23 cellular contexts compared by ENCODE assay signal in genomic region chr5:56550227-56550626, GRCh38.
DNase-seq lines count a peak whose midpoint lies in the region; ATAC-seq and TF ChIP-seq lines count a peak whose summit lies in the region.
"Had no signal": no experiment of that assay in that cellular context is flagged by ENCODE, and none has a peak within 500 bp of the region (broad histone marks: within the 10 kb centered on the region; RNA-seq: fewer than 3 reads in every experiment).

No MANE protein-coding gene starts in this region.

- H3K9me3 Mint-ChIP-seq in effector memory CD8-positive, alpha-beta T cell, result no peaks in the 10 kb centered on the region
- H3K9me3 Mint-ChIP-seq: CD4-positive, alpha-beta T cell; CD8-positive, alpha-beta memory T cell had no signal

- no peak overlapping the region for H4K5ac ChIP-seq in mesendoderm (ENCODE audit: low read length)

- no peaks in the 10 kb centered on the region for H3K36me3 ChIP-seq in BLaER1 treated with 17β-estradiol and CSF1 and Interleukin-3, amounts not matched to agents 10 nM and 100 nM
- no peaks in the 10 kb centered on the region for H3K36me3 ChIP-seq in neutrophil
- H3K36me3 ChIP-seq in mesendoderm (ENCODE audit: control insufficient read depth, insufficient read depth, low read length), result no peaks in the 10 kb centered on the region
- H3K36me3 ChIP-seq: BE2C had no signal

- no peaks in the 10 kb centered on the region for H3K27me3 ChIP-seq in BLaER1 treated with 17β-estradiol and CSF1 and Interleukin-3, amounts not matched to agents 10 nM and 100 nM
- no peaks in the 10 kb centered on the region for H3K27me3 ChIP-seq in neutrophil
- H3K27me3 ChIP-seq in mesendoderm (ENCODE audit: insufficient read depth, low read length, poor library complexity), result no peaks in the 10 kb centered on the region
- H3K27me3 ChIP-seq: BE2C had no signal

- DNase-seq in CD1c-positive myeloid dendritic cell (ENCODE audit: extremely low spot score) (peak; percentile 26), left lobe of liver (ENCODE audit: low spot score) (no peak), lower leg skin (ENCODE audit: low spot score in 2 of 2) (no peak), mesendoderm (no peak)
- no peak for DNase-seq in effector memory CD8-positive, alpha-beta T cell
- DNase-seq in activated T-cell treated with anti-CD3 and anti-CD28 coated beads, Interleukin-2, amount 50 U/mL, for 1 hour, result no peak
- DNase-seq: 8988T; ACHN; BE2C; C1 segment of cervical spinal cord; CD4-positive, alpha-beta T cell; CD8-positive, alpha-beta memory T cell; DMS 273 treated with DMSO at 0.1 percent for 48 hours; DMS79; EL; GDM1; GM23248; H7; HCEC 1CT had no signal

- H3K18ac ChIP-seq in mesendoderm (ENCODE audit: low read length), result no peak overlapping the region

- TF ChIP-seq CTCF in neutrophil (IDR thresholded peaks at IDR 0.05), result no peak
- TF ChIP-seq CTCF in lower leg skin (IDR thresholded peaks at IDR 0.05), result no peak

- H3K4ac ChIP-seq in mesendoderm (ENCODE audit: low read depth, low read length), result no peak overlapping the region

- H2BK5ac ChIP-seq in mesendoderm (ENCODE audit: low read length), result no peak overlapping the region

- H3K79me2 ChIP-seq in mesendoderm (ENCODE audit: control insufficient read depth, insufficient read depth, low read length), result no peaks in the 10 kb centered on the region

- intact Hi-C loops in lower leg skin (cut with DNase I; ENCODE audit: low total_unique reads), result no loop called here

- no peaks in the 10 kb centered on the region for H3K27me3 Mint-ChIP-seq in effector memory CD8-positive, alpha-beta T cell
- H3K27me3 Mint-ChIP-seq: CD4-positive, alpha-beta T cell had no signal

- H3K27ac Mint-ChIP-seq in effector memory CD8-positive, alpha-beta T cell, result no peak overlapping the region
- H3K27ac Mint-ChIP-seq: CD4-positive, alpha-beta T cell; CD8-positive, alpha-beta memory T cell had no signal

- H2BK15ac ChIP-seq in mesendoderm (replicated peaks; ENCODE audit: low read depth), result no peak overlapping the region

- no peak overlapping the region for H3K4me3 ChIP-seq in BLaER1 treated with 17β-estradiol and CSF1 and Interleukin-3, amounts not matched to agents 10 nM and 100 nM
- no peak overlapping the region for H3K4me3 ChIP-seq in neutrophil (ENCODE audit: low read depth in 1 of 2, low read length in 1 of 2)
- H3K4me3 ChIP-seq in lower leg skin (ENCODE audit: low read depth, poor library complexity, severe bottlenecking), result no peak overlapping the region
- H3K4me3 ChIP-seq in mesendoderm (ENCODE audit: low read length), result no peak overlapping the region
- H3K4me3 ChIP-seq: A549, GM12878, GM23248 had no signal

- peak; percentile 29 for ATAC-seq in left lobe of liver
- no peak for ATAC-seq in effector memory CD8-positive, alpha-beta T cell (replicated peaks)
- ATAC-seq: A549, GM12878 had no signal

- H3K4me1 ChIP-seq in BLaER1 treated with 17β-estradiol and CSF1 and Interleukin-3, amounts not matched to agents 10 nM and 100 nM, result peaks cover 14 to 18% (median 16%) of the 10 kb centered on the region in 10 experiments; a peak in 19 of 20 replicates
- H3K4me1 ChIP-seq in neutrophil (ENCODE audit: control insufficient read depth in 1 of 2, insufficient read depth in 1 of 2, low read depth in 1 of 2, low read length in 1 of 2) (peaks cover 26 to 28% of the 10 kb centered on the region in 2 experiments), mesendoderm (ENCODE audit: control insufficient read depth, low read depth, low read length) (no peaks in the 10 kb centered on the region)
- H3K4me1 ChIP-seq: A549, BE2C had no signal

- WGBS in lower leg skin, 2 donors, result 57 to 60% methylated on average over 2 of the region's 2 CpGs
- no CpG with 5 or more reads among the region's 2 CpGs for WGBS in mesendoderm (ENCODE audit: extremely low coverage, insufficient coverage, low lambda C conversion rate)

- no peak overlapping the region for H3K56ac ChIP-seq in mesendoderm (ENCODE audit: low read length)

- H3K27ac ChIP-seq in BLaER1 treated with 17β-estradiol and CSF1 and Interleukin-3, amounts not matched to agents 10 nM and 100 nM, result no peak overlapping the region
- H3K27ac ChIP-seq in neutrophil, result peak overlapping the region; percentile 46
- no peak overlapping the region for H3K27ac ChIP-seq in mesendoderm (ENCODE audit: low read depth, low read length)
- H3K27ac ChIP-seq: A549, GM23248 had no signal

- H3K23ac ChIP-seq in mesendoderm (ENCODE audit: low read length), result no peak overlapping the region

- H3K4me1 Mint-ChIP-seq in effector memory CD8-positive, alpha-beta T cell (ENCODE audit: low read depth in 2 of 2), result no peaks in the 10 kb centered on the region
- H3K4me1 Mint-ChIP-seq: CD8-positive, alpha-beta memory T cell had no signal

- H3K79me1 ChIP-seq in mesendoderm (ENCODE audit: low read length), result no peaks in the 10 kb centered on the region

- TF ChIP-seq POLR2A in lower leg skin (IDR thresholded peaks at IDR 0.05), result no peak

- no peak overlapping the region for H2BK120ac ChIP-seq in mesendoderm (ENCODE audit: low read depth, low read length)

- H3K4me3 Mint-ChIP-seq in effector memory CD8-positive, alpha-beta T cell, result no peak overlapping the region
- H3K4me3 Mint-ChIP-seq: CD4-positive, alpha-beta T cell; CD8-positive, alpha-beta memory T cell had no signal

- H3K36me3 Mint-ChIP-seq in effector memory CD8-positive, alpha-beta T cell (ENCODE audit: insufficient read depth), result peaks cover 3% of the 10 kb centered on the region

- peaks cover 0 to 12% (median 0%) of the 10 kb centered on the region in 11 experiments; a peak in 1 of 22 replicates for H3K9me3 ChIP-seq in BLaER1 treated with 17β-estradiol and CSF1 and Interleukin-3, amounts not matched to agents 10 nM and 100 nM (replicated peaks in 1 of 11)
- no peaks in the 10 kb centered on the region for H3K9me3 ChIP-seq in neutrophil
- H3K9me3 ChIP-seq: A549, BE2C had no signal

- no peak overlapping the region for H2AK5ac ChIP-seq in mesendoderm (ENCODE audit: low read length)

- H4K8ac ChIP-seq in mesendoderm (ENCODE audit: low read depth, low read length), result no peak overlapping the region

- H4K20me1 ChIP-seq in BLaER1 treated with 17β-estradiol and CSF1 and Interleukin-3, amounts not matched to agents 10 nM and 100 nM, result no peaks in the 10 kb centered on the region

- no peak overlapping the region for H3K9ac ChIP-seq in BLaER1 treated with 17β-estradiol and CSF1 and Interleukin-3, amounts not matched to agents 10 nM and 100 nM
- no peak overlapping the region for H3K9ac ChIP-seq in mesendoderm (ENCODE audit: low read length)
- H3K9ac ChIP-seq: GM23248 had no signal

- H3K4me2 ChIP-seq in BLaER1 treated with 17β-estradiol and CSF1 and Interleukin-3, amounts not matched to agents 10 nM and 100 nM, result peak overlapping the region in 9 of 11 experiments; percentile 8 to 68 (median 36); a peak in 9 of 22 replicates
- no peak overlapping the region for H3K4me2 ChIP-seq in mesendoderm (ENCODE audit: low read length)
- H3K4me2 ChIP-seq: A549 had no signal
